8 cellular contexts compared by ENCODE assay signal in the genomic region with DNA sequence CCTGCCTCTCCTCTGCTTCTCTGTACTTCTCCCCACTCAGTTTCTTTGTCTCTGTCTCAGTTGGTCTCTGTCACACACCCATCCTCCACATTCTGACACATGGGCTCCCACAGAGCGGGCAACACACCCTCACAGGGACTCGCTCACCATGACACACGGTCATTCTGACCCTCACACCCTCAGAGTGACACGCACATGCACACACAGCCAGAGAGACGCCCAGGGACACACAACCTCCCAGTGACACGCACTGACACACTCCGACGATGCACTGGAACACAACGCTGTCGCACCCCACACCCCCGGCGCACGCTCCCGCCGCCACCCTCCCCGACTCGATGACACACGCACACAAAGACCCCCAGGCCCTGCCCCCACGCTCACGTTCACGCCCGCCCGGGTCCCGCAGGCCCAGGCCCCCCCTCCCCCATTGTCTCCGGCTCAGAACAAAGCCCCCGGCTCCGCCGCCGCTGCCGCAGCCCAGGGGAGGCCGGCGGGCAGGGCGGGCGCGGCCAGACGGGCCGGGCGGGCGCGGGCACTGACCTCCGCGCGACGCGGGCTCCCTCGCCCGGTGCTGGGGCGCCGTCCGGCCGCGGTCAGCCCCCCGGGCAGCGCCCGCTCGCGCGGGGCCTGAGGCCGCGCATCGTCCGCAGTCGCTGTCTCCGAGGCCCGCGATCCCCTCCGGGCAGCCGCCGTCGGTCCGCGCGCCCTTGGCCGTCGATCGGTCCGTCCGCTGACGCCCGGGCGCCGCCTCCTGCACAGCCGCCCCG. TPM values are rescaled to one million over a fixed set of nuclear protein-coding genes. Genes with fewer than 3 reads are reported as not detected.
DNase-seq lines count a peak whose midpoint lies in the region; ATAC-seq, FAIRE-seq and TF ChIP-seq lines count a peak whose summit lies in the region.

No MANE protein-coding gene starts in this region.

- H3K9me3 ChIP-seq in iPS-18a (ENCODE audit: control insufficient read depth, low read depth, low read length): no peaks in the 10 kb centered on the region
- H3K9me3 ChIP-seq in PC-9 (ENCODE audit: insufficient read depth, low read depth): no peaks in the 10 kb centered on the region

- H3K27ac ChIP-seq in iPS-18a (ENCODE audit: low read length) (no peak overlapping the region), PC-9 (no peak overlapping the region)

- H3K4me1 ChIP-seq in iPS-18a (ENCODE audit: control insufficient read depth, low read depth, low read length) (peaks cover 9% of the 10 kb centered on the region), PC-9 (replicated peaks; ENCODE audit: insufficient read depth) (no peaks in the 10 kb centered on the region)

- no peak overlapping the region for H2AFZ ChIP-seq in PC-9

- H3K9me2 ChIP-seq in PC-9 (ENCODE audit: insufficient read depth): no peaks in the 10 kb centered on the region

- no peak overlapping the region for H3K4me3 Mint-ChIP-seq in activated naive CD4-positive, alpha-beta T cell treated with anti-CD3 and anti-CD28 coated beads, Interleukin-2, amount 10 ng/mL, durations not matched to agents 7 days and 5 days

- H3K4me2 ChIP-seq in PC-9: no peak overlapping the region

- no TSS peak for BruUV-seq in PC-9 (replicated peaks; lab: Mats Ljungman, UMichigan)

- H3K27ac Mint-ChIP-seq in activated naive CD4-positive, alpha-beta T cell treated with anti-CD3 and anti-CD28 coated beads, Interleukin-2, amount 10 ng/mL, durations not matched to agents 7 days and 5 days: no peak overlapping the region

- POLR2A ChIA-PET in PC-9 (lab: Charles Lee; ENCODE audit: unreplicated experiment): no interaction called here

- H3K36me3 Mint-ChIP-seq in activated naive CD4-positive, alpha-beta T cell treated with anti-CD3 and anti-CD28 coated beads, Interleukin-2, amount 10 ng/mL, durations not matched to agents 7 days and 5 days: no peaks in the 10 kb centered on the region

- ATAC-seq in HG03159 (IDR thresholded peaks at IDR 0.05; ENCODE audit: unreplicated experiment): no peak

- H3K36me3 ChIP-seq in iPS-18a (ENCODE audit: control insufficient read depth, low read depth, low read length): no peaks in the 10 kb centered on the region
- no peaks in the 10 kb centered on the region for H3K36me3 ChIP-seq in PC-9 (ENCODE audit: low read depth)

- peaks cover 16% of the 10 kb centered on the region for H3K27me3 Mint-ChIP-seq in activated naive CD4-positive, alpha-beta T cell treated with anti-CD3 and anti-CD28 coated beads, Interleukin-2, amount 10 ng/mL, durations not matched to agents 7 days and 5 days

- H3K79me2 ChIP-seq in PC-9 (ENCODE audit: low read depth): no peaks in the 10 kb centered on the region

- CTCF ChIA-PET in activated naive CD4-positive, alpha-beta T cell treated with anti-CD3 and anti-CD28 coated beads, Interleukin-2, amount 10 ng/mL, durations not matched to agents 7 days and 5 days (lab: Charles Lee): no interaction called here
- CTCF ChIA-PET in PC-9 (lab: Charles Lee): no interaction called here

- DNase-seq in HTR-8/SVneo (ENCODE audit: insufficient read length, low spot score): no peak
- DNase-seq in activated naive CD4-positive, alpha-beta T cell treated with anti-CD3 and anti-CD28 coated beads, Interleukin-2, amount 10 ng/mL, durations not matched to agents 7 days and 5 days: peak; percentile 36
- DNase-seq in stimulated activated CD4-positive, alpha-beta T cell treated with anti-CD3 and anti-CD28 coated beads, Interleukin-2, amount 100 ng/mL, for 4 hours (ENCODE audit: low read depth): peak; percentile 29
- no peak for DNase-seq in NCI-H1436 (lab: John Stamatoyannopoulos, UW)
- no peak for DNase-seq in PC-9
- DNase-seq in activated gamma-delta T cell (lab: John Stamatoyannopoulos, UW): no peak

- H4K20me1 ChIP-seq in PC-9 (ENCODE audit: insufficient read depth): no peaks in the 10 kb centered on the region

- H3F3A ChIP-seq in PC-9 (ENCODE audit: insufficient read depth, low read depth): no peaks in the 10 kb centered on the region

- FAIRE-seq in HTR-8/SVneo (lab: Jason Lieb, UNC): peak; percentile 31

- no peak for TF ChIP-seq CTCF in PC-9 (conservative IDR thresholded peaks at IDR 0.05)

- peaks cover 5% of the 10 kb centered on the region for H3K4me1 Mint-ChIP-seq in activated naive CD4-positive, alpha-beta T cell treated with anti-CD3 and anti-CD28 coated beads, Interleukin-2, amount 10 ng/mL, durations not matched to agents 7 days and 5 days

- peak overlapping the region; percentile 59 for H3K9ac ChIP-seq in iPS-18a (ENCODE audit: low read length)

- H3K4me3 ChIP-seq in iPS-18a (ENCODE audit: low read length) (peak overlapping the region; percentile 68), PC-9 (no peak overlapping the region)

- intact Hi-C loops in PC-9 (cut with micrococcal nuclease; ENCODE audit: unreplicated experiment): no loop called here

- H3K27me3 ChIP-seq in iPS-18a (ENCODE audit: control insufficient read depth, insufficient read depth, low read length): peaks cover 29% of the 10 kb centered on the region
- no peaks in the 10 kb centered on the region for H3K27me3 ChIP-seq in PC-9 (ENCODE audit: insufficient read depth, low read depth)

- no peaks in the 10 kb centered on the region for H3K9me3 Mint-ChIP-seq in activated naive CD4-positive, alpha-beta T cell treated with anti-CD3 and anti-CD28 coated beads, Interleukin-2, amount 10 ng/mL, durations not matched to agents 7 days and 5 days

RNA-seq across cellular contexts. Expression of gene DCHS1, which starts 0.4 kb away (rescaled TPM):
- 0.20 and 0.22 TPM in 2 replicates for total RNA-seq in PC-9 (2021)

RNA-seq across cellular contexts. Expression of gene MRPL17, which starts 27.9 kb away (rescaled TPM):
- total RNA-seq in PC-9 (2021): 35.5 and 42.4 TPM in 2 replicates

RNA-seq across cellular contexts. Expression of gene TPP1, which starts 36.0 kb away (rescaled TPM):
- 31.4 and 46.7 TPM in 2 replicates for total RNA-seq in PC-9 (2021)

RNA-seq across cellular contexts. Expression of gene TAF10, which starts 43.2 kb away (rescaled TPM):
- 51.5 and 61.2 TPM in 2 replicates for total RNA-seq in PC-9 (2021)

RNA-seq across cellular contexts. Expression of gene ILK, which starts 51.6 kb away (rescaled TPM):
- total RNA-seq in PC-9 (2021): 65.3 and 69.7 TPM in 2 replicates

Comparison
In these comparisons a context has a peak if more than half of its experiments do, and no peak if none do; other contexts are left out.
1. DNase-seq: peak in activated naive CD4-positive, alpha-beta T cell treated with anti-CD3 and anti-CD28 coated beads, Interleukin-2, amount 10 ng/mL, durations not matched to agents 7 days and 5 days (single experiment) and stimulated activated CD4-positive, alpha-beta T cell treated with anti-CD3 and anti-CD28 coated beads, Interleukin-2, amount 100 ng/mL, for 4 hours (single experiment); none in HTR-8/SVneo (single experiment), NCI-H1436 (single experiment), PC-9 (0 of 2) and activated gamma-delta T cell (single experiment).